22 cellular contexts compared by ENCODE assay signal in the genomic region with DNA sequence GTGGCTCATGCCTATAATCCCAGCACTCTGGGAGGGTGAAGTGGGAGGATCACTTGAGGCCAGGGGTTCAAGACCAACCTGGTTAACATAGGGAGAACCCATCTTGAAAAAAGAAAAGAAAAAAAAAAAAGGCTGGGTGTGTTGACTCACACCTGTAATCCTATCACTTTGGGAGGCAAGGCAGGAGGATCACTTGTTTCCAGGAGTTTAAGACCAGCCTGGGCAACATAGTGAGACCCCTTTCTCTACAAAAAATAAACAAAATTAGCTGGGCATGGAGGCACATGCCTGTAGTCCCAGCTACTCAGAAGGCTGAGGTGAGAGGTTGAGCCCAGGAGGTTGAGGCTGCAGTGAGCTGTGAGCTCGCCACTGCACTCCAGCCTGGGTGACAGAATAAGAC. TPM values are rescaled to one million over a fixed set of nuclear protein-coding genes. Genes with fewer than 3 reads are reported as not detected.
DNase-seq lines count a peak whose midpoint lies in the region; ATAC-seq, FAIRE-seq and TF ChIP-seq lines count a peak whose summit lies in the region.
"Had no signal": no experiment of that assay in that cellular context is flagged by ENCODE, and none has a peak within 500 bp of the region (broad histone marks: within the 10 kb centered on the region; RNA-seq: fewer than 3 reads in every experiment).

No MANE protein-coding gene starts in this region.

- H3K27ac Mint-ChIP-seq in GM23338 (no peak overlapping the region; the same call in 1 of the 2 replicates), astrocyte (ENCODE audit: unreplicated experiment) (peak overlapping the region; percentile 47), nephron progenitor cell (peak overlapping the region; percentile 63)

- no peak for TF ChIP-seq CTCF in GM23338 (conservative IDR thresholded peaks at IDR 0.05; ENCODE audit: low read depth in 2 of 2)
- no peak for TF ChIP-seq CTCF in astrocyte (IDR thresholded peaks at IDR 0.05; ENCODE audit: insufficient read depth, low read depth, low read length)
- TF ChIP-seq CTCF in nephron progenitor cell (IDR thresholded peaks at IDR 0.05), result no peak
- TF ChIP-seq CTCF in brain microvascular endothelial cell (IDR thresholded peaks at IDR 0.05; ENCODE audit: low read depth, low read length, missing control alignments), result no peak

- H3K36me3 Mint-ChIP-seq in GM23338 (ENCODE audit: low read depth) (peaks cover 89% of the 10 kb centered on the region), astrocyte (ENCODE audit: low read depth, unreplicated experiment) (peaks cover 47% of the 10 kb centered on the region), nephron progenitor cell (ENCODE audit: low read depth) (peaks cover 64% of the 10 kb centered on the region)
- H3K36me3 Mint-ChIP-seq: CD4-positive, alpha-beta memory T cell had no signal

- peaks cover 6% of the 10 kb centered on the region for H3K4me1 Mint-ChIP-seq in GM23338
- H3K4me1 Mint-ChIP-seq in astrocyte (ENCODE audit: low read depth, unreplicated experiment), result peaks cover 34% of the 10 kb centered on the region
- H3K4me1 Mint-ChIP-seq in nephron progenitor cell, result peaks cover 13% of the 10 kb centered on the region

- no peaks in the 10 kb centered on the region for H3K9me2 ChIP-seq in GM23338 (ENCODE audit: insufficient read depth)

- no peak overlapping the region for H3K4me3 ChIP-seq in GM23338
- H3K4me3 ChIP-seq in astrocyte (ENCODE audit: insufficient read depth, low read depth, low read length), result no peak overlapping the region
- H3K4me3 ChIP-seq in brain microvascular endothelial cell (ENCODE audit: low read depth, low read length), result no peak overlapping the region
- H3K4me3 ChIP-seq: BLaER1, HAP-1, SK-N-MC had no signal

- peaks cover 4% of the 10 kb centered on the region; the same call in 1 of the 2 replicates for H3F3A ChIP-seq in GM23338 (replicated peaks; ENCODE audit: low read depth)

- no peaks in the 10 kb centered on the region; the same call in 1 of the 3 replicates for H3K9me3 Mint-ChIP-seq in GM23338
- H3K9me3 Mint-ChIP-seq in astrocyte (ENCODE audit: unreplicated experiment), result no peaks in the 10 kb centered on the region
- H3K9me3 Mint-ChIP-seq in nephron progenitor cell, result no peaks in the 10 kb centered on the region
- H3K9me3 Mint-ChIP-seq: CD4-positive, alpha-beta memory T cell had no signal

- H4K20me1 ChIP-seq in GM23338 (replicated peaks; ENCODE audit: insufficient read depth) (peaks cover 13% of the 10 kb centered on the region; the same call in 1 of the 2 replicates), astrocyte (ENCODE audit: insufficient read depth, low read length) (peaks cover 85% of the 10 kb centered on the region)
- H4K20me1 ChIP-seq: BLaER1 had no signal

- no peaks in the 10 kb centered on the region for H3K79me2 ChIP-seq in GM23338 (replicated peaks; ENCODE audit: insufficient read depth)
- no peaks in the 10 kb centered on the region for H3K79me2 ChIP-seq in astrocyte (ENCODE audit: insufficient read depth, low read length)

- no peak overlapping the region for H3K4me3 Mint-ChIP-seq in GM23338
- peak overlapping the region; percentile 20 for H3K4me3 Mint-ChIP-seq in astrocyte (ENCODE audit: unreplicated experiment)
- H3K4me3 Mint-ChIP-seq in nephron progenitor cell, result no peak overlapping the region
- H3K4me3 Mint-ChIP-seq: CD4-positive, alpha-beta memory T cell had no signal

- H3K27ac ChIP-seq in GM23338 (ENCODE audit: low read depth) (peak overlapping the region; percentile 55; the same call in 1 of the 2 replicates), astrocyte (ENCODE audit: low read depth, low read length) (no peak overlapping the region), brain microvascular endothelial cell (no peak overlapping the region)
- H3K27ac ChIP-seq: BLaER1, SK-N-MC had no signal

- FAIRE-seq in astrocyte (lab: Jason Lieb, UNC), result no peak
- FAIRE-seq: A204.1, RCC 7860 had no signal

- H3K36me3 ChIP-seq in GM23338 (ENCODE audit: insufficient read depth) (peaks cover 19% of the 10 kb centered on the region), astrocyte (ENCODE audit: insufficient read depth, low read length) (peaks cover 47% of the 10 kb centered on the region), brain microvascular endothelial cell (replicated peaks) (peaks cover 59% of the 10 kb centered on the region)
- H3K36me3 ChIP-seq: HAP-1 had no signal

- no peak overlapping the region for H3K9ac ChIP-seq in astrocyte (ENCODE audit: low read length)
- H3K9ac ChIP-seq: BLaER1 had no signal

- H2AFZ ChIP-seq in GM23338, result no peak overlapping the region
- H2AFZ ChIP-seq in astrocyte (ENCODE audit: low read depth, low read length), result no peak overlapping the region

- in situ Hi-C loops in KBM-7 (cut with MboI; ENCODE audit: low pct_unique_long_range_greater_than_20kb, low sequenced_read_pairs), result no loop called here
- in situ Hi-C loops in brain microvascular endothelial cell (cut with HindIII; ENCODE audit: low pct_ligation_motif_present, low sequenced_read_pairs), result no loop called here

- no peak overlapping the region for H3K4me2 ChIP-seq in GM23338
- no peak overlapping the region for H3K4me2 ChIP-seq in astrocyte (ENCODE audit: low read length)
- H3K4me2 ChIP-seq: BLaER1 had no signal

- no peak for ATAC-seq in GM23338
- no peak for ATAC-seq in GM21619 (IDR thresholded peaks at IDR 0.05; ENCODE audit: unreplicated experiment)

- DNase-seq in GM23338 (ENCODE audit: low spot score), result no peak
- DNase-seq in astrocyte (ENCODE audit: low read depth), result no peak
- no peak for DNase-seq in nephron progenitor cell
- DNase-seq in KBM-7, result no peak
- no peak for DNase-seq in brain microvascular endothelial cell
- DNase-seq: DMS153; GDM1; NCI-H1105 treated with DMSO at 0.1 percent for 48 hours; NCI-H1694; NCI-H2081 treated with DMSO at 0.1 percent for 48 hours; NK-92 treated with Interleukin-12 subunit alpha and Interleukin-12 subunit beta, amount 100 ng/mL, for 24 hours; Right ventricle myocardium superior had no signal

- no peaks in the 10 kb centered on the region for H3K27me3 ChIP-seq in GM23338 (ENCODE audit: insufficient read depth)
- no peaks in the 10 kb centered on the region for H3K27me3 ChIP-seq in astrocyte (ENCODE audit: insufficient read depth, low read length)
- H3K27me3 ChIP-seq in brain microvascular endothelial cell (replicated peaks), result no peaks in the 10 kb centered on the region
- H3K27me3 ChIP-seq: BLaER1 had no signal

- no peaks in the 10 kb centered on the region for H3K4me1 ChIP-seq in GM23338 (ENCODE audit: insufficient read depth)
- peaks cover 19% of the 10 kb centered on the region for H3K4me1 ChIP-seq in astrocyte (ENCODE audit: insufficient read depth, low read length)
- H3K4me1 ChIP-seq: HAP-1 had no signal

- peaks cover 18% of the 10 kb centered on the region for H3K27me3 Mint-ChIP-seq in GM23338 (ENCODE audit: insufficient read depth, low read depth, poor library complexity)
- H3K27me3 Mint-ChIP-seq in astrocyte (ENCODE audit: low read depth, unreplicated experiment), result no peaks in the 10 kb centered on the region
- peaks cover 3% of the 10 kb centered on the region for H3K27me3 Mint-ChIP-seq in nephron progenitor cell (ENCODE audit: low read depth, poor library complexity)
- H3K27me3 Mint-ChIP-seq: CD4-positive, alpha-beta memory T cell had no signal

- H3K9me3 ChIP-seq in astrocyte (ENCODE audit: insufficient read depth, low read depth, low read length), result no peaks in the 10 kb centered on the region
- H3K9me3 ChIP-seq: BLaER1, HAP-1 had no signal

TF ChIP-seq in GM23338, 12 proteins besides CTCF, POLR2A, EP300 and RAD21 (continues in another document):
- no peak for TF ChIP-seq CREB1 (CRISPR knock-in tag; IDR thresholded peaks at IDR 0.05; ENCODE audit: low read depth)
- TF ChIP-seq ZNF114 (CRISPR knock-in tag; IDR thresholded peaks at IDR 0.05), result no peak
- no peak for TF ChIP-seq STAT1 (IDR thresholded peaks at IDR 0.05; ENCODE audit: unreplicated experiment)
- no peak for TF ChIP-seq POLR2AphosphoS5 (IDR thresholded peaks at IDR 0.05; ENCODE audit: low read depth)
- TF ChIP-seq JUNB (IDR thresholded peaks at IDR 0.05; ENCODE audit: unreplicated experiment), result no peak
- no peak for TF ChIP-seq NANOG (IDR thresholded peaks at IDR 0.05; ENCODE audit: borderline replicate concordance)

RNA-seq across cellular contexts. Expression of a gene that starts 23.0 kb away (rescaled TPM):
- total RNA-seq in GM23338 (2014; rRNA removed; shearing (Covaris generic)), result not detected in 2 replicates
- 0.86 TPM in 1 of 2 replicates, not detected in the other for polyA plus RNA-seq in GM23338 (2016; fragmentation: Nextera tagmentation; extraction: Ambion mirVana)
- total RNA-seq in astrocyte, result not detected in 2 replicates
- total RNA-seq: CD4-positive, alpha-beta memory T cell; Daoy; NCI-H460; OCI-LY7; Right ventricle myocardium superior had no signal
- polyA plus RNA-seq: CD4-positive, alpha-beta memory T cell had no signal

RNA-seq across cellular contexts. Expression of a gene that starts 42.1 kb away (rescaled TPM):
- total RNA-seq in GM23338 (2014; rRNA removed; shearing (Covaris generic)), result 130 and 145 TPM in 2 replicates
- 26.6 and 29.9 TPM in 2 replicates for polyA plus RNA-seq in GM23338 (2016; fragmentation: Nextera tagmentation; extraction: Ambion mirVana)
- total RNA-seq in astrocyte, result 369 and 397 TPM in 2 replicates

RNA-seq across cellular contexts. Expression of a gene that starts 46.2 kb away (rescaled TPM):
- total RNA-seq in GM23338 (2014; rRNA removed; shearing (Covaris generic)), result 1.5 and 4.5 TPM in 2 replicates
- 0.89 and 1.1 TPM in 2 replicates for polyA plus RNA-seq in GM23338 (2016; fragmentation: Nextera tagmentation; extraction: Ambion mirVana)
- 14.5 and 22.3 TPM in 2 replicates for total RNA-seq in astrocyte
- total RNA-seq: CD4-positive, alpha-beta memory T cell had no signal
- polyA plus RNA-seq: CD4-positive, alpha-beta memory T cell had no signal

RNA-seq across cellular contexts. Expression of a gene that starts 59.1 kb away (rescaled TPM):
- 363 and 387 TPM in 2 replicates for total RNA-seq in GM23338 (2014; rRNA removed; shearing (Covaris generic))
- polyA plus RNA-seq in GM23338 (2016; fragmentation: Nextera tagmentation; extraction: Ambion mirVana), result 125 and 131 TPM in 2 replicates
- 197 and 217 TPM in 2 replicates for total RNA-seq in astrocyte

RNA-seq across cellular contexts. Expression of a gene that starts 59.2 kb away (rescaled TPM):
- total RNA-seq in GM23338 (2014; rRNA removed; shearing (Covaris generic)), result 26.3 and 28.1 TPM in 2 replicates
- 11.0 and 14.3 TPM in 2 replicates for polyA plus RNA-seq in GM23338 (2016; fragmentation: Nextera tagmentation; extraction: Ambion mirVana)
- total RNA-seq in astrocyte, result 33.8 and 36.2 TPM in 2 replicates
